14 cellular contexts compared by ENCODE assay signal in the genomic region with DNA sequence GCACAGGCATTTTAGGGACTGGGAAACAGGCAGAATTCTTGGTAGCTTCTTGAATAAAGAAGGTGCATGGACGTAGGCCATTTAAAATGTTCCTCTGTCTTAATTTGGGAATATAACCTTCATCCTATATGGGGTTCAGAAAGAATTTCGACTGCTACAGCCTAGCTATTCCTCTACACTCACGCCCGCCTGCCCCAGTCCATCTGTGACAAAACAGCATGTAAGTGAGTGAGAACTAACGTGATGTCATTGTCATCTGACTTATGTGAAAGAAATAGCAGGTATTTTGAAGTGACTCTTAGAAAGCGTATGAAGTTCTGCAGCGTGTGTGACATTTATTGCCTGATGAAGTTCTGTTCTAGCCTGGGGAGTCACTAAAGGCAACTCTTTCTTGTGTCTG. TPM values are rescaled to one million over a fixed set of nuclear protein-coding genes. Genes with fewer than 3 reads are reported as not detected.
A peak's percentile ranks its signal among the peaks of the same experiment; 100 is the strongest.
DNase-seq lines count a peak whose midpoint lies in the region; ATAC-seq and TF ChIP-seq lines count a peak whose summit lies in the region.
"Had no signal": no experiment of that assay in that cellular context is flagged by ENCODE, and none has a peak within 500 bp of the region (broad histone marks: within the 10 kb centered on the region; RNA-seq: fewer than 3 reads in every experiment).

No MANE protein-coding gene starts in this region.

- no peaks in the 10 kb centered on the region for H3K4me1 Mint-ChIP-seq in neural progenitor cell
- H3K4me1 Mint-ChIP-seq: neural crest cell had no signal

- H3K9me2 ChIP-seq in SU-DHL-6 (replicated peaks; ENCODE audit: insufficient read depth, low read length), result no peaks in the 10 kb centered on the region

- TF ChIP-seq CTCF in SU-DHL-6 (IDR thresholded peaks at IDR 0.05; ENCODE audit: insufficient read depth, low read length, poor library complexity, severe bottlenecking) (no peak), neural progenitor cell (IDR thresholded peaks at IDR 0.05) (no peak)

- H3K9ac ChIP-seq in SU-DHL-6 (ENCODE audit: low read length), result no peak overlapping the region
- H3K9ac ChIP-seq in neural progenitor cell, result no peak overlapping the region

- H3K36me3 Mint-ChIP-seq in neural progenitor cell, result peaks cover 51% of the 10 kb centered on the region

- no peak overlapping the region for H3K4me3 Mint-ChIP-seq in neural progenitor cell
- H3K4me3 Mint-ChIP-seq: neural crest cell had no signal

- H4K20me1 ChIP-seq in SU-DHL-6 (ENCODE audit: low read depth, low read length) (no peaks in the 10 kb centered on the region; the same call in 1 of the 2 replicates), neural progenitor cell (ENCODE audit: low read depth) (no peaks in the 10 kb centered on the region)

- no peak for DNase-seq in SHP77 treated with DMSO at 0.1 percent for 48 hours (lab: John Stamatoyannopoulos, UW)
- DNase-seq in neural progenitor cell (ENCODE audit: low spot score), result no peak
- DNase-seq in NCI-H69 (lab: John Stamatoyannopoulos, UW), result no peak
- DNase-seq: adrenal gland, Caco-2, NCI-H1092, NCI-H446 treated with DMSO at 0.1 percent for 48 hours, SJCRH30 had no signal

- no peak overlapping the region for H3K27ac Mint-ChIP-seq in neural progenitor cell

- peaks cover 3% of the 10 kb centered on the region for H3K27me3 Mint-ChIP-seq in neural progenitor cell (ENCODE audit: insufficient read depth, low read depth)

- H3K79me2 ChIP-seq in SU-DHL-6 (ENCODE audit: insufficient read depth, low read length), result no peaks in the 10 kb centered on the region
- H3K79me2 ChIP-seq in neural progenitor cell (ENCODE audit: low read depth), result no peaks in the 10 kb centered on the region

- no peaks in the 10 kb centered on the region for H3K9me3 Mint-ChIP-seq in neural progenitor cell
- H3K9me3 Mint-ChIP-seq: neural crest cell had no signal

- H3K4me3 ChIP-seq in SU-DHL-6 (ENCODE audit: insufficient read depth, low read length, poor library complexity, severe bottlenecking) (no peak overlapping the region), neural progenitor cell (no peak overlapping the region)
- H3K4me3 ChIP-seq: adrenal gland, SJCRH30 had no signal

- H3K27ac ChIP-seq in SU-DHL-6 (ENCODE audit: low read depth, low read length) (no peak overlapping the region), neural progenitor cell (no peak overlapping the region)
- H3K27ac ChIP-seq: adrenal gland, SJCRH30 had no signal

- H3K36me3 ChIP-seq in SU-DHL-6 (ENCODE audit: low read length) (no peaks in the 10 kb centered on the region), neural progenitor cell (peaks cover 4% of the 10 kb centered on the region)

- H3K4me2 ChIP-seq in SU-DHL-6 (ENCODE audit: low read depth, low read length, poor library complexity, severe bottlenecking) (peak overlapping the region; percentile 9), neural progenitor cell (no peak overlapping the region)

- H3K27me3 ChIP-seq in SU-DHL-6 (ENCODE audit: low read length), result no peaks in the 10 kb centered on the region
- no peaks in the 10 kb centered on the region for H3K27me3 ChIP-seq in neural progenitor cell
- H3K27me3 ChIP-seq: adrenal gland, SJCRH30 had no signal

- no peaks in the 10 kb centered on the region for H3K9me3 ChIP-seq in SU-DHL-6 (ENCODE audit: insufficient read depth, low read length)
- no peaks in the 10 kb centered on the region for H3K9me3 ChIP-seq in neural progenitor cell (ENCODE audit: low read depth)
- H3K9me3 ChIP-seq: adrenal gland, Caco-2, SJCRH30 had no signal

- H2AFZ ChIP-seq in SU-DHL-6 (ENCODE audit: low read depth, low read length, severe bottlenecking) (no peak overlapping the region), neural progenitor cell (replicated peaks) (no peak overlapping the region)

- ATAC-seq in GM18499 (IDR thresholded peaks at IDR 0.05; ENCODE audit: insufficient read depth, unreplicated experiment), result peak; percentile 10
- ATAC-seq in GM19328 (IDR thresholded peaks at IDR 0.05; ENCODE audit: unreplicated experiment), result peak; percentile 29
- ATAC-seq in HG02870 (IDR thresholded peaks at IDR 0.05; ENCODE audit: unreplicated experiment), result peak; percentile 4
- no peak for ATAC-seq in HG03095 (IDR thresholded peaks at IDR 0.05; ENCODE audit: unreplicated experiment)

- H3F3A ChIP-seq in SU-DHL-6 (ENCODE audit: insufficient read depth), result no peaks in the 10 kb centered on the region
- H3F3A ChIP-seq in neural progenitor cell (ENCODE audit: low read depth), result no peaks in the 10 kb centered on the region

- no peaks in the 10 kb centered on the region for H3K4me1 ChIP-seq in neural progenitor cell
- H3K4me1 ChIP-seq: adrenal gland, Caco-2, SJCRH30 had no signal

RNA-seq across cellular contexts. Expression of a gene that starts 52.2 kb away (rescaled TPM):
- total RNA-seq in neural progenitor cell (ENCODE audit: low replicate concordance), result 0.22 TPM in 1 of 2 replicates, not detected in the other
